In genomic region chr4:8103991-8104390, GRCh38 we compare ENCODE assay signal across 23 cellular contexts. TPM values are rescaled to one million over a fixed set of nuclear protein-coding genes. Genes with fewer than 3 reads are reported as not detected.
"Had no signal": no experiment of that assay in that cellular context is flagged by ENCODE, and none has a peak within 500 bp of the region (broad histone marks: within the 10 kb centered on the region; RNA-seq: fewer than 3 reads in every experiment).

No MANE protein-coding gene starts in this region.

- H3K9me3 Mint-ChIP-seq: activated naive CD8-positive, alpha-beta T cell treated with anti-CD3 and anti-CD28 coated beads for 36 hours; activated T-helper 1 cell treated with anti-CD3 and anti-CD28 coated beads, Interleukin-12 subunit alpha, Interleukin-12 subunit beta, Interleukin-2, Interleukin-4 antibody, amounts not matched to agents 30 ng/mL and 10 ng/mL and 1 ng/mL, durations not matched to agents 14 hours and 24 hours and 36 hours had no signal

- H3K27me3 Mint-ChIP-seq: activated CD4-positive, alpha-beta T cell treated with anti-CD3 and anti-CD28 coated beads for 36 hours; activated naive CD8-positive, alpha-beta T cell treated with anti-CD3 and anti-CD28 coated beads for 36 hours had no signal

- H3K4me3 Mint-ChIP-seq: activated CD4-positive, alpha-beta T cell treated with anti-CD3 and anti-CD28 coated beads for 36 hours; activated CD8-positive, alpha-beta T cell treated with anti-CD3 and anti-CD28 coated beads, Interleukin-2, amount 10 ng/mL, durations not matched to agents 7 days and 5 days; activated naive CD8-positive, alpha-beta T cell treated with anti-CD3 and anti-CD28 coated beads for 36 hours; activated T-helper 1 cell treated with anti-CD3 and anti-CD28 coated beads, Interleukin-12 subunit alpha, Interleukin-12 subunit beta, Interleukin-2, Interleukin-4 antibody, amounts not matched to agents 30 ng/mL and 10 ng/mL and 1 ng/mL, durations not matched to agents 14 hours and 24 hours and 36 hours had no signal

- H3K4me2 ChIP-seq: SK-N-SH had no signal

- H3K9ac ChIP-seq: SK-N-SH had no signal

- H3K27ac ChIP-seq: SJCRH30, VCaP had no signal

- H3K4me3 ChIP-seq: SJCRH30 had no signal

- DNase-seq: activated CD4-positive, alpha-beta T cell treated with anti-CD3 and anti-CD28 coated beads for 36 hours; activated CD8-positive, alpha-beta memory T cell treated with anti-CD3 and anti-CD28 coated beads, Interleukin-2, amount 50 U/mL, for 48 hours; activated CD8-positive, alpha-beta T cell treated with anti-CD3 and anti-CD28 coated beads, Interleukin-2, amount 10 ng/mL, durations not matched to agents 7 days and 5 days; activated effector memory CD4-positive, alpha-beta T cell treated with Interleukin-2 at 50 U/mL for 16 hours; activated naive CD4-positive, alpha-beta T cell treated with Interleukin-2 at 50 U/mL for 16 hours; activated naive CD8-positive, alpha-beta T cell treated with anti-CD3 and anti-CD28 coated beads for 36 hours; activated T-cell treated with anti-CD3 and anti-CD28 coated beads, Interleukin-2, amount 50 U/mL, for 1 hour; caudate nucleus; KG1; NCI-H1048; NCI-H1417; NCI-H2029; NCI-H2107; NCI-H2171 treated with DMSO at 0.1 percent for 48 hours; NCI-H226; NCI-H526 treated with DMSO at 0.1 percent for 48 hours; NCI-H82; SJCRH30; SK-N-SH; T-helper 1 cell had no signal

- ATAC-seq: activated CD4-positive, alpha-beta T cell treated with anti-CD3 and anti-CD28 coated beads for 36 hours; activated CD8-positive, alpha-beta T cell treated with anti-CD3 and anti-CD28 coated beads, Interleukin-2, amount 10 ng/mL, durations not matched to agents 7 days and 5 days had no signal

- H3K27me3 ChIP-seq: SJCRH30 had no signal

- H3K27ac Mint-ChIP-seq: activated CD4-positive, alpha-beta T cell treated with anti-CD3 and anti-CD28 coated beads for 36 hours; activated CD8-positive, alpha-beta T cell treated with anti-CD3 and anti-CD28 coated beads, Interleukin-2, amount 10 ng/mL, durations not matched to agents 7 days and 5 days; activated naive CD8-positive, alpha-beta T cell treated with anti-CD3 and anti-CD28 coated beads for 36 hours; activated T-helper 1 cell treated with anti-CD3 and anti-CD28 coated beads, Interleukin-12 subunit alpha, Interleukin-12 subunit beta, Interleukin-2, Interleukin-4 antibody, amounts not matched to agents 30 ng/mL and 10 ng/mL and 1 ng/mL, durations not matched to agents 14 hours and 24 hours and 36 hours had no signal

- H3K36me3 Mint-ChIP-seq: activated naive CD8-positive, alpha-beta T cell treated with anti-CD3 and anti-CD28 coated beads for 36 hours had no signal

- H3K9me3 ChIP-seq: SJCRH30, SK-N-SH had no signal

- H3K36me3 ChIP-seq: SJCRH30 had no signal

- H3K4me1 Mint-ChIP-seq: activated CD4-positive, alpha-beta T cell treated with anti-CD3 and anti-CD28 coated beads for 36 hours; activated naive CD8-positive, alpha-beta T cell treated with anti-CD3 and anti-CD28 coated beads for 36 hours had no signal

RNA-seq across cellular contexts. Expression of gene ABLIM2, which starts 54.6 kb away (rescaled TPM):
- total RNA-seq: M059J had no signal
